In the genomic region with DNA sequence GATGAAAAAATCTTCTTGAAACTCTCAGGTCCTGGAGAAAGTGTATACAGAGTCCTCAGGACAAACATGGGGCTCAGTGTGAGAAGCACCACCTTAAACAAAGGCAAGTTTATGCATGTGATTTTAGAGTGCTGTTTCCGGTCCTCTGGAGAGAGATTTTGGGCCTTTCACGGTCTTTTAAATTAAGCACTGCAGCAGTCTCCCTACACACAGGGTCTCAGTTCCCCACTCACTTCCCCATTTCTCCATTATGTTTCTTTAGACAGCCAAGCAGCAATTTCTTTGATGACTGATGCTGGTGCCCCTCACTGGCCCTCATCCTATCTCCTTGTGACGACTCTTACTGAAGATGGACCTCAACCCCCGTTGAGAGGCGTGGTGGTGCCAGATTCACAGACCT, we compare ENCODE assay signal across 24 cellular contexts.
DNase-seq lines count a peak whose midpoint lies in the region; ATAC-seq, FAIRE-seq and TF ChIP-seq lines count a peak whose summit lies in the region.
"Had no signal": no experiment of that assay in that cellular context is flagged by ENCODE, and none has a peak within 500 bp of the region (broad histone marks: within the 10 kb centered on the region; RNA-seq: fewer than 3 reads in every experiment).

No MANE protein-coding gene starts in this region.

- POLR2A ChIA-PET in PC-3 (lab: Charles Lee; ENCODE audit: unreplicated experiment), result no interaction called here
- POLR2A ChIA-PET in activated CD4-positive, alpha-beta T cell treated with anti-CD3 and anti-CD28 coated beads for 36 hours (lab: Charles Lee), result no interaction called here

- no TSS peak for BruUV-seq in PC-3 (replicated peaks; lab: Mats Ljungman, UMichigan)

- no peak overlapping the region for H3K27ac Mint-ChIP-seq in GM23338
- H3K27ac Mint-ChIP-seq in stimulated activated naive B cell treated with anti-CD40 and anti-IgM and Interleukin-4, amounts not matched to agents 10 μg/mL and 1 μg/mL and 100 μg/mL, for 72 hours, result peak overlapping the region; percentile 53
- H3K27ac Mint-ChIP-seq in activated CD4-positive, alpha-beta T cell treated with anti-CD3 and anti-CD28 coated beads for 36 hours, result no peak overlapping the region
- H3K27ac Mint-ChIP-seq: CD4-positive, alpha-beta memory T cell had no signal

- intact Hi-C loops in PC-3 (cut with micrococcal nuclease), result loop anchor here (5.0 kb wide), 2 partner anchors 1028 to 1053 kb away; no protein-coding TSS in a partner anchor
- intact Hi-C loops in activated CD4-positive, alpha-beta T cell treated with anti-CD3 and anti-CD28 coated beads for 36 hours (cut with DNase I, micrococcal nuclease), result loop anchor here in 1 of 2 experiments (10.0 kb wide), 1 partner anchor 1026 kb away; no protein-coding TSS in a partner anchor

- H3K27ac ChIP-seq in GM23338 (ENCODE audit: low read depth) (no peak overlapping the region), PC-3 (ENCODE audit: low read length) (no peak overlapping the region)
- H3K27ac ChIP-seq: RWPE1 had no signal

- H3K27me3 Mint-ChIP-seq in GM23338 (ENCODE audit: insufficient read depth, low read depth, poor library complexity), result no peaks in the 10 kb centered on the region
- no peaks in the 10 kb centered on the region for H3K27me3 Mint-ChIP-seq in stimulated activated naive B cell treated with anti-CD40 and anti-IgM and Interleukin-4, amounts not matched to agents 10 μg/mL and 1 μg/mL and 100 μg/mL, for 72 hours
- peaks cover 5% of the 10 kb centered on the region for H3K27me3 Mint-ChIP-seq in activated CD4-positive, alpha-beta T cell treated with anti-CD3 and anti-CD28 coated beads for 36 hours

- TF ChIP-seq CTCF in GM23338 (conservative IDR thresholded peaks at IDR 0.05; ENCODE audit: low read depth in 2 of 2) (no peak), PC-3 (conservative IDR thresholded peaks at IDR 0.05; ENCODE audit: low read depth, low read length) (no peak)

- H3K4me2 ChIP-seq in GM23338, result no peak overlapping the region
- no peak overlapping the region for H3K4me2 ChIP-seq in PC-3 (ENCODE audit: low read length)

- no peaks in the 10 kb centered on the region for H3K9me2 ChIP-seq in GM23338 (ENCODE audit: insufficient read depth)
- H3K9me2 ChIP-seq in PC-3 (replicated peaks; ENCODE audit: low read length), result no peaks in the 10 kb centered on the region

- H2AFZ ChIP-seq in GM23338, result 0 out of 2 replicates have a peak overlapping the region, but pooled peaks have one; percentile 54
- H2AFZ ChIP-seq in PC-3 (ENCODE audit: low read length), result 0 out of 2 replicates have a peak overlapping the region, but pooled peaks have one; percentile 13

- CTCF ChIA-PET in PC-3 (lab: Charles Lee), result no interaction called here
- CTCF ChIA-PET in activated CD4-positive, alpha-beta T cell treated with anti-CD3 and anti-CD28 coated beads for 36 hours (lab: Charles Lee), result interaction anchor here (0.7 kb wide), 1 partner anchor 602 kb away, joined by 3 read pairs; no protein-coding TSS in a partner anchor

- no peaks in the 10 kb centered on the region for H3K9me3 ChIP-seq in PC-3 (ENCODE audit: low read length)

- no peaks in the 10 kb centered on the region for H3K27me3 ChIP-seq in GM23338 (ENCODE audit: insufficient read depth)
- H3K27me3 ChIP-seq in PC-3 (ENCODE audit: low read length), result peaks cover 61% of the 10 kb centered on the region

- ATAC-seq in GM23338 (no peak), PC-3 (no peak)
- peak; percentile 37 to 49 for ATAC-seq in stimulated activated naive B cell treated with anti-CD40 and anti-IgM and Interleukin-4, amounts not matched to agents 10 μg/mL and 1 μg/mL and 100 μg/mL, for 72 hours (replicated peaks)
- ATAC-seq in activated CD4-positive, alpha-beta T cell treated with anti-CD3 and anti-CD28 coated beads for 36 hours, result no peak

- H3K4me3 ChIP-seq in GM23338, result no peak overlapping the region
- H3K4me3 ChIP-seq in PC-3 (ENCODE audit: low read length), result no peak overlapping the region

- H3K79me2 ChIP-seq in GM23338 (replicated peaks; ENCODE audit: insufficient read depth), result no peaks in the 10 kb centered on the region
- H3K79me2 ChIP-seq in PC-3 (ENCODE audit: low read length), result no peaks in the 10 kb centered on the region

- no peak overlapping the region for H3K9ac ChIP-seq in PC-3 (ENCODE audit: low read length)

- peaks cover 17% of the 10 kb centered on the region for H3K4me1 Mint-ChIP-seq in GM23338
- H3K4me1 Mint-ChIP-seq in stimulated activated naive B cell treated with anti-CD40 and anti-IgM and Interleukin-4, amounts not matched to agents 10 μg/mL and 1 μg/mL and 100 μg/mL, for 72 hours, result peaks cover 26% of the 10 kb centered on the region in 2 donors
- H3K4me1 Mint-ChIP-seq in activated CD4-positive, alpha-beta T cell treated with anti-CD3 and anti-CD28 coated beads for 36 hours, result peaks cover 5% of the 10 kb centered on the region

- no peak overlapping the region for H3K4me3 Mint-ChIP-seq in GM23338
- peak overlapping the region in 1 of 2 donors; percentile 0 for H3K4me3 Mint-ChIP-seq in stimulated activated naive B cell treated with anti-CD40 and anti-IgM and Interleukin-4, amounts not matched to agents 10 μg/mL and 1 μg/mL and 100 μg/mL, for 72 hours
- H3K4me3 Mint-ChIP-seq in activated CD4-positive, alpha-beta T cell treated with anti-CD3 and anti-CD28 coated beads for 36 hours, result no peak overlapping the region
- H3K4me3 Mint-ChIP-seq: CD4-positive, alpha-beta memory T cell had no signal

- H3K36me3 ChIP-seq in GM23338 (ENCODE audit: insufficient read depth), result no peaks in the 10 kb centered on the region
- H3K36me3 ChIP-seq in PC-3 (ENCODE audit: low read depth, low read length), result no peaks in the 10 kb centered on the region

- H3F3A ChIP-seq in GM23338 (replicated peaks; ENCODE audit: low read depth) (no peaks in the 10 kb centered on the region), PC-3 (ENCODE audit: low read length, unreplicated experiment) (no peaks in the 10 kb centered on the region)

- no peak for FAIRE-seq in GM19239 (lab: Jason Lieb, UNC)
- FAIRE-seq: A204.1, G401.6, GM12892, H54 had no signal

- no peaks in the 10 kb centered on the region for H3K36me3 Mint-ChIP-seq in GM23338 (ENCODE audit: low read depth)
- peaks cover 0 to 3% of the 10 kb centered on the region in 2 donors for H3K36me3 Mint-ChIP-seq in stimulated activated naive B cell treated with anti-CD40 and anti-IgM and Interleukin-4, amounts not matched to agents 10 μg/mL and 1 μg/mL and 100 μg/mL, for 72 hours
- H3K36me3 Mint-ChIP-seq in activated CD4-positive, alpha-beta T cell treated with anti-CD3 and anti-CD28 coated beads for 36 hours (ENCODE audit: low read depth), result no peaks in the 10 kb centered on the region
- H3K36me3 Mint-ChIP-seq: CD4-positive, alpha-beta memory T cell had no signal

- DNase-seq in GM23338 (ENCODE audit: low spot score) (no peak), PC-3 (no peak), germinal center (ENCODE audit: low spot score) (peak; percentile 25), GM19239 (ENCODE audit: insufficient read length, low spot score) (no peak)
- DNase-seq in stimulated activated naive B cell treated with anti-CD40 and anti-IgM and Interleukin-4, amounts not matched to agents 10 μg/mL and 1 μg/mL and 100 μg/mL, for 72 hours, result no peak
- DNase-seq in activated CD4-positive, alpha-beta T cell treated with anti-CD3 and anti-CD28 coated beads for 36 hours, result no peak
- DNase-seq in activated CD4-positive, alpha-beta T cell treated with anti-CD3 and anti-CD28 coated beads, Interleukin-2, amount 50 U/mL, for 4 hours, result no peak
- DNase-seq: C1 segment of cervical spinal cord; CD4-positive, alpha-beta memory T cell; COR-L47; DMS53; Kasumi-1; NCI-H1105; NCI-H1436 treated with DMSO at 0.1 percent for 48 hours; NCI-H187 treated with DMSO at 0.1 percent for 48 hours; NCI-H2171 treated with DMSO at 0.1 percent for 48 hours; NCI-H524; NCI-H748 treated with DMSO at 0.1 percent for 48 hours; SHP77 had no signal

- H4K20me1 ChIP-seq in GM23338 (replicated peaks; ENCODE audit: insufficient read depth), result no peaks in the 10 kb centered on the region
- no peaks in the 10 kb centered on the region for H4K20me1 ChIP-seq in PC-3 (ENCODE audit: low read length)

- H3K4me1 ChIP-seq in GM23338 (ENCODE audit: insufficient read depth) (no peaks in the 10 kb centered on the region), PC-3 (ENCODE audit: insufficient read depth, low read length) (peaks cover 5% of the 10 kb centered on the region)

- no peaks in the 10 kb centered on the region; the same call in 2 of the 3 replicates for H3K9me3 Mint-ChIP-seq in GM23338
- H3K9me3 Mint-ChIP-seq in stimulated activated naive B cell treated with anti-CD40 and anti-IgM and Interleukin-4, amounts not matched to agents 10 μg/mL and 1 μg/mL and 100 μg/mL, for 72 hours, result peaks cover 0 to 4% of the 10 kb centered on the region in 2 donors
- no peaks in the 10 kb centered on the region for H3K9me3 Mint-ChIP-seq in activated CD4-positive, alpha-beta T cell treated with anti-CD3 and anti-CD28 coated beads for 36 hours (ENCODE audit: low read depth)
- H3K9me3 Mint-ChIP-seq: CD4-positive, alpha-beta memory T cell had no signal

TF ChIP-seq in GM23338, 12 proteins besides CTCF, POLR2A, EP300 and RAD21:
- TF ChIP-seq CREB1 (CRISPR knock-in tag; IDR thresholded peaks at IDR 0.05; ENCODE audit: low read depth), result no peak
- TF ChIP-seq ZNF331 (CRISPR knock-in tag; IDR thresholded peaks at IDR 0.05; ENCODE audit: low read depth), result no peak
- TF ChIP-seq NANOG (IDR thresholded peaks at IDR 0.05; ENCODE audit: borderline replicate concordance), result no peak
- TF ChIP-seq JUNB (IDR thresholded peaks at IDR 0.05; ENCODE audit: unreplicated experiment), result no peak

Comparison
In these comparisons a context has a peak if more than half of its experiments do, and no peak if none do; other contexts are left out.
1. ATAC-seq: peak in stimulated activated naive B cell treated with anti-CD40 and anti-IgM and Interleukin-4, amounts not matched to agents 10 μg/mL and 1 μg/mL and 100 μg/mL, for 72 hours (2 of 2); none in GM23338 (single experiment), PC-3 (single experiment) and activated CD4-positive, alpha-beta T cell treated with anti-CD3 and anti-CD28 coated beads for 36 hours (single experiment).